17 cellular contexts compared by ENCODE assay signal in the genomic region with DNA sequence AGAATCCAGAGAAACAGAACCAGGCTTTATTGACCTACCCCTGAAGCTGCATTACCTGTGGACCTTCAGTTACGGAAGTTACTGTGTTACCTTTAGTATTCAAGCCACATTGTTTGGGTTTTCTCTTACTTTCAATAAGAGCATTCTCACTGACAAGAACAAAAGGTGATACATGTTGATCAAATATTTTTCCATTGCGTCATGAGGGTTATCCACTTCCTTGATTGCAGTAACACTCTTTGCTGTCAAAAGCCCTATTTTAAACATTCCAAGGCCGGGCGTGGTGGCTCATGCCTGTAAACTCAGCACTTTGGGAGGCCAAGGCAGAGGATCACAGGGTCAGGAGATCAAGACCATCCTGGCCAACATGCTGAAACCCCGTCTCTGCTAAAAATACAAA. TPM values are rescaled to one million over a fixed set of nuclear protein-coding genes. Genes with fewer than 3 reads are reported as not detected.
A peak's percentile ranks its signal among the peaks of the same experiment; 100 is the strongest.
DNase-seq lines count a peak whose midpoint lies in the region; ATAC-seq lines count a peak whose summit lies in the region.
"Had no signal": no experiment of that assay in that cellular context is flagged by ENCODE, and none has a peak within 500 bp of the region (broad histone marks: within the 10 kb centered on the region; RNA-seq: fewer than 3 reads in every experiment).

No MANE protein-coding gene starts in this region.

- no peak overlapping the region for H4K8ac ChIP-seq in mesendoderm (ENCODE audit: low read depth, low read length)

- no peak overlapping the region for H2BK5ac ChIP-seq in mesendoderm (ENCODE audit: low read length)

- H3K9ac ChIP-seq in mesendoderm (ENCODE audit: low read length): no peak overlapping the region

- H3K79me1 ChIP-seq in mesendoderm (ENCODE audit: low read length): no peaks in the 10 kb centered on the region

- no peak overlapping the region for H3K27ac ChIP-seq in mesendoderm (ENCODE audit: low read depth, low read length)
- H3K27ac ChIP-seq: brain microvascular endothelial cell, spleen had no signal

- in situ Hi-C loops in Caki2 (cut with HindIII; ENCODE audit: low pct_unique_long_range_greater_than_20kb, low sequenced_read_pairs): no loop called here

- H3K36me3 ChIP-seq in mesendoderm (ENCODE audit: control insufficient read depth, insufficient read depth, low read length): no peaks in the 10 kb centered on the region
- H3K36me3 ChIP-seq: brain microvascular endothelial cell, spleen had no signal

- H3K4me1 ChIP-seq in mesendoderm (ENCODE audit: control insufficient read depth, low read depth, low read length): no peaks in the 10 kb centered on the region
- H3K4me1 ChIP-seq: spleen had no signal

- no peak overlapping the region for H4K5ac ChIP-seq in mesendoderm (ENCODE audit: low read length)

- intact Hi-C loops in head of caudate nucleus (cut with DNase I): no loop called here

- H3K27me3 ChIP-seq in mesendoderm (ENCODE audit: insufficient read depth, low read length, poor library complexity): no peaks in the 10 kb centered on the region
- H3K27me3 ChIP-seq: brain microvascular endothelial cell, spleen had no signal

- H3K4me2 ChIP-seq in mesendoderm (ENCODE audit: low read length): no peak overlapping the region

- no peak overlapping the region for H3K18ac ChIP-seq in mesendoderm (ENCODE audit: low read length)

- no peaks in the 10 kb centered on the region for H3K79me2 ChIP-seq in mesendoderm (ENCODE audit: control insufficient read depth, insufficient read depth, low read length)

- no peak overlapping the region for H3K23ac ChIP-seq in mesendoderm (ENCODE audit: low read length)

- no peak overlapping the region for H2AK5ac ChIP-seq in mesendoderm (ENCODE audit: low read length)

- H3K4ac ChIP-seq in mesendoderm (ENCODE audit: low read depth, low read length): no peak overlapping the region

- no peak overlapping the region for H2BK15ac ChIP-seq in mesendoderm (replicated peaks; ENCODE audit: low read depth)

- DNase-seq in Caki2 (ENCODE audit: low read depth) (peak; percentile 14), NCI-H2029 treated with DMSO at 0.1 percent for 48 hours (lab: John Stamatoyannopoulos, UW) (peak; percentile 5), dermis microvascular lymphatic vessel endothelial cell (ENCODE audit: low read depth in 2 of 2) (peak; percentile 28 to 33), mesendoderm (peak; percentile 34), head of caudate nucleus (no peak)
- DNase-seq: activated CD4-positive, alpha-beta T cell treated with anti-CD3 and anti-CD28 coated beads, Interleukin-2, amount 50 U/mL, for 4 hours; activated effector memory CD4-positive, alpha-beta T cell treated with anti-CD3 and anti-CD28 coated beads, Interleukin-2, amount 50 U/mL, for 16 hours; brain microvascular endothelial cell; DMS79 treated with DMSO at 0.1 percent for 48 hours; hippocampal formation; NCI-H526; occipital lobe; RPMI8226; spleen had no signal

- H2BK120ac ChIP-seq in mesendoderm (ENCODE audit: low read depth, low read length): no peak overlapping the region

- WGBS in mesendoderm (ENCODE audit: extremely low coverage, insufficient coverage, low lambda C conversion rate): no CpG with 5 or more reads among the region's 5 CpGs

- no peak for ATAC-seq in HG02852 (IDR thresholded peaks at IDR 0.05; ENCODE audit: unreplicated experiment)
- no peak for ATAC-seq in HG03135 (IDR thresholded peaks at IDR 0.05; ENCODE audit: unreplicated experiment)
- no peak for ATAC-seq in GM18511 (IDR thresholded peaks at IDR 0.05; ENCODE audit: unreplicated experiment)

- no peak overlapping the region for H3K56ac ChIP-seq in mesendoderm (ENCODE audit: low read length)

- no peak overlapping the region for H3K4me3 ChIP-seq in mesendoderm (ENCODE audit: low read length)
- H3K4me3 ChIP-seq: spleen had no signal

RNA-seq across cellular contexts. Expression of a gene that starts 28.6 kb away (rescaled TPM):
- 92.6 and 96.8 TPM in 2 replicates for total RNA-seq in Caki2 (2014; rRNA removed; shearing (Covaris generic); ENCODE audit: low replicate concordance)
- total RNA-seq in dermis microvascular lymphatic vessel endothelial cell: 65.0 and 80.4 TPM in 2 replicates
- polyA plus RNA-seq in mesendoderm (2013, experiment 1 of 2): 66.9 TPM
- 65.3 TPM for polyA plus RNA-seq in mesendoderm (2013, experiment 2 of 2)

RNA-seq across cellular contexts. Expression of a gene that starts 53.2 kb away (rescaled TPM):
- total RNA-seq in Caki2 (2014; rRNA removed; shearing (Covaris generic); ENCODE audit: low replicate concordance): 22.8 and 25.4 TPM in 2 replicates
- 9.1 TPM in 2 replicates for total RNA-seq in dermis microvascular lymphatic vessel endothelial cell
- polyA plus RNA-seq in mesendoderm (2013, experiment 1 of 2): 52.7 TPM
- 52.8 TPM for polyA plus RNA-seq in mesendoderm (2013, experiment 2 of 2)

Comparison
In these comparisons a context has a peak if more than half of its experiments do, and no peak if none do; other contexts are left out.
1. DNase-seq: peak in Caki2 (single experiment), NCI-H2029 treated with DMSO at 0.1 percent for 48 hours (single experiment), dermis microvascular lymphatic vessel endothelial cell (2 of 2) and mesendoderm (single experiment); none in head of caudate nucleus (0 of 42).